Comparison of ENCODE assay signal across 8 cellular contexts in the genomic region with DNA sequence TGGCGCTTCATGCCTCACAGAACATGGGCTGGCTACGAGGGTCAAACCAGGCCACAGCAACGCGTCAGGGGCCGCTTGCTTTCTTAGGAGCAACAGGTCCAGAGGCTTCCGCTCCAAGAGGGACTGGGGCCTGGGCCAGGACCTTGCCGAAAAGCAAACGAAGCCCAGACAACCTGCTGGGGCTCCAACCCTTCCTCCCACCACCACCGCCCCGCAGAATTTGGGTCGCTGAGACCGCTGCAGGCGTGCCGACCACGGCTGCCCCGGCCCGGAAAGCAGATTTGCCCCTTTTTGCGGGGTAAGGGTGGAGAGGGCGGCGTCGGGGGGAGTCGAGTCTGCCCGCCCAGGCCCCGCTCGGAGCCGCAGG. TPM values are rescaled to one million over a fixed set of nuclear protein-coding genes. Genes with fewer than 3 reads are reported as not detected.
A peak's percentile ranks its signal among the peaks of the same experiment; 100 is the strongest.
DNase-seq lines count a peak whose midpoint lies in the region; ATAC-seq and TF ChIP-seq lines count a peak whose summit lies in the region.

No MANE protein-coding gene starts in this region.

- H3K4me3 ChIP-seq in LNCaP clone FGC (ENCODE audit: low read depth, low read length) (peak overlapping the region; percentile 82), mesendoderm (ENCODE audit: low read length) (peak overlapping the region; percentile 91), vagina (peak overlapping the region; percentile 58 to 61)

- no peak overlapping the region for H2AK5ac ChIP-seq in mesendoderm (ENCODE audit: low read length)

- no peak overlapping the region for H3K4ac ChIP-seq in mesendoderm (ENCODE audit: low read depth, low read length)

- intact Hi-C loops in vagina (cut with DNase I) (no loop called here), posterior vena cava (cut with DNase I) (no loop called here)

- no peak overlapping the region for H2BK5ac ChIP-seq in mesendoderm (ENCODE audit: low read length)

- peak overlapping the region; percentile 95 for H3K9ac ChIP-seq in mesendoderm (ENCODE audit: low read length)

- no peaks in the 10 kb centered on the region for H3K9me3 ChIP-seq in vagina

- H3K36me3 ChIP-seq in mesendoderm (ENCODE audit: control insufficient read depth, insufficient read depth, low read length), result no peaks in the 10 kb centered on the region
- no peaks in the 10 kb centered on the region for H3K36me3 ChIP-seq in vagina

- ATAC-seq in GM18861 (IDR thresholded peaks at IDR 0.05; ENCODE audit: unreplicated experiment), result no peak

- H3K18ac ChIP-seq in mesendoderm (ENCODE audit: low read length), result peak overlapping the region; percentile 78

- H3K27ac ChIP-seq in cingulate gyrus (ENCODE audit: low read depth, low read length), result peak overlapping the region; percentile 69
- H3K27ac ChIP-seq in mesendoderm (ENCODE audit: low read depth, low read length), result no peak overlapping the region
- peak overlapping the region; percentile 36 for H3K27ac ChIP-seq in vagina

- H3K27me3 ChIP-seq in mesendoderm (ENCODE audit: insufficient read depth, low read length, poor library complexity), result no peaks in the 10 kb centered on the region
- H3K27me3 ChIP-seq in vagina, result no peaks in the 10 kb centered on the region

- H2BK120ac ChIP-seq in mesendoderm (ENCODE audit: low read depth, low read length), result no peak overlapping the region

- no peak overlapping the region for H2BK15ac ChIP-seq in mesendoderm (replicated peaks; ENCODE audit: low read depth)

- no peaks in the 10 kb centered on the region for H3K4me1 ChIP-seq in mesendoderm (ENCODE audit: control insufficient read depth, low read depth, low read length)
- peaks cover 25% of the 10 kb centered on the region for H3K4me1 ChIP-seq in vagina

- no peak overlapping the region for H4K5ac ChIP-seq in mesendoderm (ENCODE audit: low read length)

- WGBS in mesendoderm (ENCODE audit: extremely low coverage, insufficient coverage, low lambda C conversion rate), result no CpG with 5 or more reads among the region's 26 CpGs

- no peak overlapping the region for H3K23ac ChIP-seq in mesendoderm (ENCODE audit: low read length)

- H4K8ac ChIP-seq in mesendoderm (ENCODE audit: low read depth, low read length), result peak overlapping the region; percentile 93

- TF ChIP-seq CTCF in LNCaP clone FGC (IDR thresholded peaks at IDR 0.05; ENCODE audit: control insufficient read depth, extremely low read depth, insufficient read depth) (no peak), vagina (IDR thresholded peaks at IDR 0.05) (no peak)

- peak overlapping the region; percentile 97 for H3K56ac ChIP-seq in mesendoderm (ENCODE audit: low read length)

- peaks cover 3% of the 10 kb centered on the region for H3K79me1 ChIP-seq in mesendoderm (ENCODE audit: low read length)

- no peaks in the 10 kb centered on the region for H3K79me2 ChIP-seq in mesendoderm (ENCODE audit: control insufficient read depth, insufficient read depth, low read length)

- peak overlapping the region; percentile 47 for H3K4me2 ChIP-seq in mesendoderm (ENCODE audit: low read length)

- TF ChIP-seq POLR2A in vagina (IDR thresholded peaks at IDR 0.05), result no peak

- DNase-seq in activated naive CD4-positive, alpha-beta T cell treated with Interleukin-2 at 50 U/mL for 16 hours, result peak; percentile 17
- no peak for DNase-seq in activated naive CD4-positive, alpha-beta T cell treated with anti-CD3 and anti-CD28 coated beads, Interleukin-2, amount 50 U/mL, for 16 hours
- DNase-seq in LNCaP clone FGC (ENCODE audit: low read depth), result no peak
- DNase-seq in mesendoderm, result peak; percentile 20
- no peak for DNase-seq in vagina (ENCODE audit: extremely low spot score in 2 of 2)
- no peak for DNase-seq in posterior vena cava (ENCODE audit: low spot score)

RNA-seq across cellular contexts. Expression of a gene that starts 9.9 kb away (rescaled TPM):
- polyA plus RNA-seq in mesendoderm (2013, experiment 1 of 2), result 0.14 TPM
- 0.08 TPM for polyA plus RNA-seq in mesendoderm (2013, experiment 2 of 2)
- 0.74 TPM for total RNA-seq in vagina
- not detected for total RNA-seq in posterior vena cava

RNA-seq across cellular contexts. Expression of a gene that starts 14.5 kb away (rescaled TPM):
- polyA plus RNA-seq in mesendoderm (2013, experiment 1 of 2), result 2.1 TPM
- polyA plus RNA-seq in mesendoderm (2013, experiment 2 of 2), result 2.4 TPM
- total RNA-seq in vagina (152 TPM), posterior vena cava (100 to 1,000 TPM; 108 to 128 TPM)

RNA-seq across cellular contexts. Expression of a gene that starts 40.8 kb away (rescaled TPM):
- polyA plus RNA-seq in mesendoderm (2013, experiment 1 of 2), result 0.08 TPM
- 0.07 TPM for polyA plus RNA-seq in mesendoderm (2013, experiment 2 of 2)
- total RNA-seq in vagina, result not detected
- not detected for total RNA-seq in posterior vena cava

RNA-seq across cellular contexts. Expression of a gene that starts 42.3 kb away (rescaled TPM):
- polyA plus RNA-seq in mesendoderm (2013, experiment 1 of 2), result 17.9 TPM
- polyA plus RNA-seq in mesendoderm (2013, experiment 2 of 2), result 17.2 TPM
- 34.1 TPM for total RNA-seq in vagina
- total RNA-seq in posterior vena cava, result 10 to 100 TPM; 32.0 to 44.3 TPM

RNA-seq across cellular contexts. Expression of a gene that starts 42.8 kb away (rescaled TPM):
- polyA plus RNA-seq in mesendoderm (2013, experiment 1 of 2), result not detected
- polyA plus RNA-seq in mesendoderm (2013, experiment 2 of 2), result not detected
- not detected for total RNA-seq in vagina
- total RNA-seq in posterior vena cava, result not detected

Comparison
In these comparisons a context has a peak if more than half of its experiments do, and no peak if none do; other contexts are left out.
1. DNase-seq: peak in activated naive CD4-positive, alpha-beta T cell treated with Interleukin-2 at 50 U/mL for 16 hours (single experiment) and mesendoderm (single experiment); none in activated naive CD4-positive, alpha-beta T cell treated with anti-CD3 and anti-CD28 coated beads, Interleukin-2, amount 50 U/mL, for 16 hours (single experiment), LNCaP clone FGC (single experiment), vagina (0 of 2) and posterior vena cava (single experiment).
2. Peak in every context shown above with its lines, with median percentiles within 50 percentile points of each other: H3K4me3 ChIP-seq.